In the genomic region with DNA sequence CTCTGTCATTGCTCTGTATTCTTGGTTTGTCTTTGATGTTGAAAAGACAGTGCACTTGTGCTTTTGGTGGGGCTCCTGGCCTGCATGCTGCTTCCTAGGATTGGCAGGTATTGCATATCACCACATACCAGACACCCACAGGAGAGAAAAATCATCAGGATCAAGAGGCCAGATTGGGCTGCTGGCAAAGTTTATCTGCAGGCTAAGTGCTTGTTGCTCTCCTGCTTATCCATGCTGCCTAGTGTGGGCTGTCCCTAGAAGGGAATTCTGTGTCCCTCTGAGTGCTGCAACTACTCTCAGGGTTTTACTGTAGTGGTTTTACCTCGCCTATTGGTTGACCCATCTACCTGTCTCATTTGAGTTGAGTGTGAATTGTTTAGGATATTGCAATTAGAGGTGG, we compare ENCODE assay signal across 27 cellular contexts. TPM values are rescaled to one million over a fixed set of nuclear protein-coding genes. Genes with fewer than 3 reads are reported as not detected.
A peak's percentile ranks its signal among the peaks of the same experiment; 100 is the strongest.
DNase-seq lines count a peak whose midpoint lies in the region; ATAC-seq and TF ChIP-seq lines count a peak whose summit lies in the region.
"Had no signal": no experiment of that assay in that cellular context is flagged by ENCODE, and none has a peak within 500 bp of the region (broad histone marks: within the 10 kb centered on the region; RNA-seq: fewer than 3 reads in every experiment).

No MANE protein-coding gene starts in this region.

- TF ChIP-seq CTCF in left ventricle myocardium inferior (IDR thresholded peaks at IDR 0.05; ENCODE audit: borderline replicate concordance) = no peak

- H3K36me3 ChIP-seq in left ventricle myocardium inferior (no peaks in the 10 kb centered on the region), skeletal muscle tissue (ENCODE audit: control insufficient read depth in 3 of 3, insufficient read depth in 3 of 3, low read length in 3 of 3) (no peaks in the 10 kb centered on the region)
- H3K36me3 ChIP-seq: SJCRH30 had no signal

- H3K4me1 ChIP-seq in left ventricle myocardium inferior (peaks cover 31% of the 10 kb centered on the region), skeletal muscle tissue (ENCODE audit: control insufficient read depth in 3 of 3, insufficient read depth in 3 of 3, low read length in 3 of 3) (peaks cover 17 to 29% (median 24%) of the 10 kb centered on the region in 3 donors)
- H3K4me1 ChIP-seq: SJCRH30 had no signal

- intact Hi-C loops in left ventricle myocardium inferior (cut with micrococcal nuclease) = no loop called here

- H3K36me3 Mint-ChIP-seq in T-helper 17 cell (ENCODE audit: low read depth) = peaks cover 6% of the 10 kb centered on the region
- peaks cover 11 to 14% of the 10 kb centered on the region in 2 donors for H3K36me3 Mint-ChIP-seq in stimulated activated naive B cell treated with anti-CD40 and anti-IgM and Interleukin-4, amounts not matched to agents 10 μg/mL and 1 μg/mL and 100 μg/mL, for 72 hours

- no peaks in the 10 kb centered on the region for H3K9me3 Mint-ChIP-seq in stimulated activated naive B cell treated with anti-CD40 and anti-IgM and Interleukin-4, amounts not matched to agents 10 μg/mL and 1 μg/mL and 100 μg/mL, for 72 hours
- H3K9me3 Mint-ChIP-seq: CD8-positive, alpha-beta memory T cell had no signal

- peak; percentile 11 for DNase-seq in NCI-H82 (lab: John Stamatoyannopoulos, UW)
- DNase-seq in NCI-H82 treated with DMSO at 0.1 percent for 48 hours (lab: John Stamatoyannopoulos, UW; ENCODE audit: unreplicated experiment) = no peak
- DNase-seq in T-helper 17 cell = no peak
- no peak for DNase-seq in left ventricle myocardium inferior
- DNase-seq in stimulated activated naive B cell treated with anti-CD40 and anti-IgM and Interleukin-4, amounts not matched to agents 10 μg/mL and 1 μg/mL and 100 μg/mL, for 72 hours = no peak
- no peak for DNase-seq in T-helper 1 cell
- DNase-seq: CD8-positive, alpha-beta memory T cell; DMS79 treated with DMSO at 0.1 percent for 48 hours; GF-D8; GOT3; HCEC 1CT; KBM-7; MV-4-11; NCI-H1105; NCI-H1436 treated with DMSO at 0.1 percent for 48 hours; NCI-H187 treated with DMSO at 0.1 percent for 48 hours; NCI-H2171 treated with DMSO at 0.1 percent for 48 hours; NCI-H345; NCI-H510A treated with DMSO at 0.1 percent for 48 hours; SJCRH30 had no signal

- H3K27ac ChIP-seq in left ventricle myocardium inferior (replicated peaks) (peak overlapping the region; percentile 66), skeletal muscle tissue (ENCODE audit: low read depth, low read length) (peak overlapping the region; percentile 32)
- H3K27ac ChIP-seq: 22Rv1, C4-2B, SJCRH30 had no signal

- H3K27ac Mint-ChIP-seq in T-helper 17 cell = peak overlapping the region; percentile 6
- no peak overlapping the region for H3K27ac Mint-ChIP-seq in stimulated activated naive B cell treated with anti-CD40 and anti-IgM and Interleukin-4, amounts not matched to agents 10 μg/mL and 1 μg/mL and 100 μg/mL, for 72 hours
- H3K27ac Mint-ChIP-seq: B cell had no signal

- H3K4me1 Mint-ChIP-seq in T-helper 17 cell = peaks cover 29% of the 10 kb centered on the region
- peaks cover 15 to 26% of the 10 kb centered on the region in 2 donors for H3K4me1 Mint-ChIP-seq in stimulated activated naive B cell treated with anti-CD40 and anti-IgM and Interleukin-4, amounts not matched to agents 10 μg/mL and 1 μg/mL and 100 μg/mL, for 72 hours

- no peaks in the 10 kb centered on the region for H3K9me3 ChIP-seq in T-helper 17 cell (ENCODE audit: control insufficient read depth, low read length, poor library complexity, severe bottlenecking)
- H3K9me3 ChIP-seq in left ventricle myocardium inferior (replicated peaks) = no peaks in the 10 kb centered on the region
- no peaks in the 10 kb centered on the region for H3K9me3 ChIP-seq in skeletal muscle tissue (ENCODE audit: control insufficient read depth in 3 of 3, low read length in 3 of 3)
- H3K9me3 ChIP-seq: SJCRH30 had no signal

- H3K4me3 ChIP-seq in left ventricle myocardium inferior (no peak overlapping the region), skeletal muscle tissue (ENCODE audit: low read length in 3 of 3) (no peak overlapping the region)
- H3K4me3 ChIP-seq: SJCRH30 had no signal

- ATAC-seq in T-helper 17 cell = no peak
- no peak for ATAC-seq in stimulated activated naive B cell treated with anti-CD40 and anti-IgM and Interleukin-4, amounts not matched to agents 10 μg/mL and 1 μg/mL and 100 μg/mL, for 72 hours (replicated peaks)

- H3K27me3 ChIP-seq in left ventricle myocardium inferior (ENCODE audit: low read depth) (no peaks in the 10 kb centered on the region), skeletal muscle tissue (ENCODE audit: control insufficient read depth in 3 of 3, insufficient read depth in 3 of 3, low read length in 3 of 3) (no peaks in the 10 kb centered on the region)
- H3K27me3 ChIP-seq: SJCRH30 had no signal

- H3K4me3 Mint-ChIP-seq in T-helper 17 cell = no peak overlapping the region
- no peak overlapping the region for H3K4me3 Mint-ChIP-seq in stimulated activated naive B cell treated with anti-CD40 and anti-IgM and Interleukin-4, amounts not matched to agents 10 μg/mL and 1 μg/mL and 100 μg/mL, for 72 hours
- H3K4me3 Mint-ChIP-seq: B cell; CD8-positive, alpha-beta memory T cell had no signal

- H3K9ac ChIP-seq in skeletal muscle tissue (ENCODE audit: low read depth in 1 of 3, low read length in 3 of 3) = peak overlapping the region in 1 of 3 donors; percentile 51

- H3K27me3 Mint-ChIP-seq in T-helper 17 cell = no peaks in the 10 kb centered on the region
- H3K27me3 Mint-ChIP-seq in stimulated activated naive B cell treated with anti-CD40 and anti-IgM and Interleukin-4, amounts not matched to agents 10 μg/mL and 1 μg/mL and 100 μg/mL, for 72 hours = no peaks in the 10 kb centered on the region
- H3K27me3 Mint-ChIP-seq: B cell; CD8-positive, alpha-beta memory T cell had no signal

RNA-seq across cellular contexts. Expression of gene SLC22A13, which starts 0.8 kb away (rescaled TPM):
- total RNA-seq in T-helper 17 cell (under 1 TPM; 0.23 to 0.32 TPM), left ventricle myocardium inferior (not detected), skeletal muscle tissue (not detected)
- total RNA-seq: HepG2, HT1080 had no signal

RNA-seq across cellular contexts. Expression of gene SLC22A14, which starts 17.3 kb away (rescaled TPM):
- total RNA-seq in T-helper 17 cell (under 1 TPM in 1 of 2 donors, not detected in 1; 0.23 TPM), left ventricle myocardium inferior (not detected), skeletal muscle tissue (under 0.01 TPM)
- total RNA-seq: B cell; CD8-positive, alpha-beta memory T cell; HepG2; HT1080; LHCN-M2; SJCRH30 had no signal
